28 cellular contexts compared by ENCODE assay signal in the genomic region with DNA sequence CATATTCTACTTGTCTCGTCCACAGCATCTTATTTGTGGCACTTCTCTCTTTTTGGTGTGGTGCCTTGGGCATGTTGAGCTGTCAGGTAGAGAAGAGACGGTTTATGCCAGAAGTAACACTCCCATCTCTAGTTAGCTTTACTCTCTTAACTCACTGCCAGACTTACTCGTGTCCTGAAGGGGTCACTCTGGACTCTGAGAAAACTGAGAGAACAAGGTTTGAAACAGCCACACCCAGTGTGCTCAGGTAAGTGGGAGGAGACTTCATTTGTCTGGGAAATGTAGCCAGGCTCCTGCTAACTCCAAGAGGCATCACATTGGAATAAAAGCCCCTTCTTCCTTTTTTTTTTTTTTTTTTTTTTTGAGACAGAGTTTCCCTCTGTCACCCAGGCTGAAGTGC.
"Had no signal": no experiment of that assay in that cellular context is flagged by ENCODE, and none has a peak within 500 bp of the region (broad histone marks: within the 10 kb centered on the region; RNA-seq: fewer than 3 reads in every experiment).

No MANE protein-coding gene starts in this region.

- H3K4me1 Mint-ChIP-seq: memory B cell; stimulated activated naive CD8-positive, alpha-beta T cell treated with anti-CD3 and anti-CD28 coated beads, Interleukin-15, amount 100 ng/mL, for 72 hours had no signal

- H3K36me3 ChIP-seq: esophagus squamous epithelium, heart right ventricle, neutrophil, right lobe of liver, suprapubic skin, vagina had no signal

- H3K27ac ChIP-seq: coronary artery, esophagus squamous epithelium, heart right ventricle, neutrophil, parathyroid adenoma, right lobe of liver, suprapubic skin, vagina had no signal

- H2AFZ ChIP-seq: parathyroid adenoma had no signal

- DNase-seq: dermis blood vessel endothelial cell; effector memory CD4-positive, alpha-beta T cell; esophagus squamous epithelium; foreskin melanocyte; glutamatergic neuron; heart right ventricle; hippocampal formation; immature natural killer cell; islet precursor cell; natural killer cell; right lobe of liver; small intestine; stimulated activated CD4-positive, alpha-beta T cell treated with anti-CD3 and anti-CD28 coated beads, Interleukin-12 subunit alpha, Interleukin-12 subunit beta, amount 100 ng/mL, for 4 hours; stimulated activated CD4-positive, alpha-beta T cell treated with anti-CD3 and anti-CD28 coated beads, Interleukin-1b, Interleukin-23, amount 100 ng/mL, for 48 hours; stimulated activated CD4-positive, alpha-beta T cell treated with anti-CD3 and anti-CD28 coated beads, Interleukin-4, amount 100 ng/mL, for 1 hour; stimulated activated CD8-positive, alpha-beta memory T cell treated with anti-CD3 and anti-CD28 coated beads, Interleukin-4, amount 100 ng/mL, for 48 hours; stimulated activated naive CD4-positive, alpha-beta T cell; stimulated activated naive CD8-positive, alpha-beta T cell treated with anti-CD3 and anti-CD28 coated beads, Interleukin-15, amount 100 ng/mL, for 72 hours had no signal

- H3K36me3 Mint-ChIP-seq: immature natural killer cell, memory B cell, natural killer cell had no signal

- H3K4me3 Mint-ChIP-seq: immature natural killer cell; memory B cell; natural killer cell; neural crest cell; stimulated activated naive CD8-positive, alpha-beta T cell treated with anti-CD3 and anti-CD28 coated beads, Interleukin-15, amount 100 ng/mL, for 72 hours had no signal

- H3K79me2 ChIP-seq: parathyroid adenoma had no signal

- H3K9me3 Mint-ChIP-seq: immature natural killer cell; memory B cell; natural killer cell; stimulated activated naive CD8-positive, alpha-beta T cell treated with anti-CD3 and anti-CD28 coated beads, Interleukin-15, amount 100 ng/mL, for 72 hours had no signal

- H3K4me1 ChIP-seq: parathyroid adenoma, right lobe of liver, vagina had no signal

- H3K27ac Mint-ChIP-seq: immature natural killer cell; memory B cell; natural killer cell; progenitor cell of endocrine pancreas; stimulated activated naive CD8-positive, alpha-beta T cell treated with anti-CD3 and anti-CD28 coated beads, Interleukin-15, amount 100 ng/mL, for 72 hours had no signal

- H3K27me3 ChIP-seq: esophagus squamous epithelium, heart right ventricle, neutrophil, right lobe of liver, suprapubic skin, vagina had no signal

- H3K4me3 ChIP-seq: coronary artery, esophagus squamous epithelium, heart right ventricle, lung, right lobe of liver, suprapubic skin, vagina had no signal

- ATAC-seq: heart right ventricle; left lobe of liver; natural killer cell; right lobe of liver; stimulated activated naive CD8-positive, alpha-beta T cell treated with anti-CD3 and anti-CD28 coated beads, Interleukin-15, amount 100 ng/mL, for 72 hours had no signal
